In the genomic region with DNA sequence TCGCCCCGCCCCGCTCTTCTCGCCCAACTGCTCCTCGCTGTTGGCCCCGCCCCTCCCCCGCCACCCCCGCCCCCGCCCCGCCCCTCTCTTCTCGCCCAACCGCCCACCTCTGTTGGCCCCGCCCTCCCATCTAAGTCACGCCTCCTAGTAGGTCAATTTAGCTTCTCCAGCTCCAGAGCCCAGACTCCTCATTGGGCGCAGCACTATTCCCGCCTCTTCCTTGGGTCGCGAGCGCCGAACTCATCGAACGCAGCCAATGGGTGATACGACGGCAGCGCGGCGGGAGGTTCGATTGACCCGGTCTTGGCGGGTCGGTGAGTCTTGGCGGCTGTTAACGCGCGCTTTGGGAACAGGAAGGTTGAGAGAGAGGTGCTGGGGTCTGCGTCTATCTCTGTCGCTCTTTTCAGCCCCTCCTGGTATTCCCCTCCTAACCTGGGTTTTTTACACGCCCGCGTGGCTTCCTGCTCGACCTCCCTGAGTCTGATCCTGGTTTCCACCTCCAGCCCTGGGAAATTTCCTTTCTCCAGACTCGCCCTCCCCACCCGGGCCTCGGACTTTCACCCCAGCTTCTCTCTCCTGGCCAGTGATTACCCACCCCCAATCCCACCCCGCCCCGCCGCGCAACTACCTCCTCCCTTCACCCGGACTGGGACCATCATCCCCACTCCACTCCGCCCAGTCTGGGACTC, we compare ENCODE assay signal across 8 cellular contexts. TPM values are rescaled to one million over a fixed set of nuclear protein-coding genes. Genes with fewer than 3 reads are reported as not detected.
A peak's percentile ranks its signal among the peaks of the same experiment; 100 is the strongest.
DNase-seq lines count a peak whose midpoint lies in the region; ATAC-seq and TF ChIP-seq lines count a peak whose summit lies in the region.

TSS of gene RAD54L (plus strand) at position 331 of the 689 bp plus-strand sequence. CDS start 643 bp downstream, outside the sequence.

- TF ChIP-seq CTCF in left lung (IDR thresholded peaks at IDR 0.05): no peak

- CTCF ChIA-PET in activated CD4-positive, alpha-beta T cell treated with anti-CD3 and anti-CD28 coated beads, Interleukin-2, amount 10 ng/mL, durations not matched to agents 7 days and 5 days (lab: Charles Lee): interaction anchor here (1.3 to 2.7 kb wide), 3 partner anchors 12 to 101 kb away, joined by 5 to 11 read pairs (median 7); partner anchors contain the start of genes LRRC41 and UQCRH

- ATAC-seq in GM19372 (IDR thresholded peaks at IDR 0.05; ENCODE audit: low read depth, unreplicated experiment) (peak; percentile 92), HG03521 (IDR thresholded peaks at IDR 0.05; ENCODE audit: unreplicated experiment) (peak; percentile 90), left lung (peak; percentile 95)

- H3K27me3 Mint-ChIP-seq in activated CD4-positive, alpha-beta T cell treated with anti-CD3 and anti-CD28 coated beads, Interleukin-2, amount 10 ng/mL, durations not matched to agents 7 days and 5 days: no peaks in the 10 kb centered on the region
- no peaks in the 10 kb centered on the region for H3K27me3 Mint-ChIP-seq in dendritic cell treated with granulocyte-macrophage colony-stimulating factor and Interleukin-4, amounts not matched to agents 40 ng/mL and 50 ng/mL, for 4 days

- H3K27ac ChIP-seq in left lung: peak within 1 kb of the TSS; percentile 42 to 65

- peak within 1 kb of the TSS; percentile 98 for H3K27ac Mint-ChIP-seq in activated CD4-positive, alpha-beta T cell treated with anti-CD3 and anti-CD28 coated beads, Interleukin-2, amount 10 ng/mL, durations not matched to agents 7 days and 5 days
- peak within 1 kb of the TSS; percentile 86 for H3K27ac Mint-ChIP-seq in dendritic cell treated with granulocyte-macrophage colony-stimulating factor and Interleukin-4, amounts not matched to agents 40 ng/mL and 50 ng/mL, for 4 days

- no peaks in the 10 kb centered on the region for H3K36me3 ChIP-seq in left lung

- POLR2A ChIA-PET in activated CD4-positive, alpha-beta T cell treated with anti-CD3 and anti-CD28 coated beads, Interleukin-2, amount 10 ng/mL, durations not matched to agents 7 days and 5 days (lab: Charles Lee): interaction anchor here (0.6 to 1.3 kb wide), 3 partner anchors 37 to 100 kb away, joined by 3 to 5 read pairs (median 5); partner anchors contain the start of gene NSUN4

- H3K27me3 ChIP-seq in left lung: no peaks in the 10 kb centered on the region

- intact Hi-C loops in dendritic cell treated with granulocyte-macrophage colony-stimulating factor and Interleukin-4, amounts not matched to agents 40 ng/mL and 50 ng/mL, for 4 days (cut with micrococcal nuclease): loop anchor here (2.0 kb wide), 2 partner anchors 55 to 93 kb away; partner anchors contain the start of genes LRRC41, NSUN4 and UQCRH
- intact Hi-C loops in left lung (cut with DNase I): no loop called here

- DNase-seq in C1 segment of cervical spinal cord (lab: John Stamatoyannopoulos, UW): peak; percentile 36 to 97 (median 92)
- peak; percentile 99 for DNase-seq in NCI-H748 (lab: John Stamatoyannopoulos, UW; ENCODE audit: unreplicated experiment)
- DNase-seq in activated CD4-positive, alpha-beta T cell treated with anti-CD3 and anti-CD28 coated beads, Interleukin-2, amount 10 ng/mL, durations not matched to agents 7 days and 5 days: peak; percentile 98
- DNase-seq in left lung: peak; percentile 96 to 98
- peak; percentile 96 for DNase-seq in stimulated activated CD4-positive, alpha-beta T cell treated with anti-CD3 and anti-CD28 coated beads, Interleukin-2, amount 100 ng/mL, for 4 hours (ENCODE audit: low read depth)

- peaks cover 0 to 17% of the 10 kb centered on the region in 2 donors for H3K4me1 ChIP-seq in left lung

- H3K36me3 Mint-ChIP-seq in activated CD4-positive, alpha-beta T cell treated with anti-CD3 and anti-CD28 coated beads, Interleukin-2, amount 10 ng/mL, durations not matched to agents 7 days and 5 days (ENCODE audit: low read depth): peaks cover 35% of the 10 kb centered on the region
- H3K36me3 Mint-ChIP-seq in dendritic cell treated with granulocyte-macrophage colony-stimulating factor and Interleukin-4, amounts not matched to agents 40 ng/mL and 50 ng/mL, for 4 days (ENCODE audit: low read depth): peaks cover 6% of the 10 kb centered on the region

- H3K4me1 Mint-ChIP-seq in activated CD4-positive, alpha-beta T cell treated with anti-CD3 and anti-CD28 coated beads, Interleukin-2, amount 10 ng/mL, durations not matched to agents 7 days and 5 days: peaks cover 54% of the 10 kb centered on the region
- H3K4me1 Mint-ChIP-seq in dendritic cell treated with granulocyte-macrophage colony-stimulating factor and Interleukin-4, amounts not matched to agents 40 ng/mL and 50 ng/mL, for 4 days (ENCODE audit: low read depth): peaks cover 20% of the 10 kb centered on the region

- no peaks in the 10 kb centered on the region for H3K9me3 Mint-ChIP-seq in activated CD4-positive, alpha-beta T cell treated with anti-CD3 and anti-CD28 coated beads, Interleukin-2, amount 10 ng/mL, durations not matched to agents 7 days and 5 days
- H3K9me3 Mint-ChIP-seq in dendritic cell treated with granulocyte-macrophage colony-stimulating factor and Interleukin-4, amounts not matched to agents 40 ng/mL and 50 ng/mL, for 4 days: no peaks in the 10 kb centered on the region

- H3K9me3 ChIP-seq in left lung: no peaks in the 10 kb centered on the region

- H3K4me3 Mint-ChIP-seq in activated CD4-positive, alpha-beta T cell treated with anti-CD3 and anti-CD28 coated beads, Interleukin-2, amount 10 ng/mL, durations not matched to agents 7 days and 5 days: peak within 1 kb of the TSS; percentile 99
- peak within 1 kb of the TSS; percentile 95 for H3K4me3 Mint-ChIP-seq in dendritic cell treated with granulocyte-macrophage colony-stimulating factor and Interleukin-4, amounts not matched to agents 40 ng/mL and 50 ng/mL, for 4 days

- H3K4me3 ChIP-seq in left lung: peak within 1 kb of the TSS; percentile 61 to 62

RNA-seq across cellular contexts. Expression of gene RAD54L, which starts in this region (rescaled TPM):
- 10 to 100 TPM; 46.7 to 54.0 TPM for total RNA-seq in activated CD4-positive, alpha-beta T cell treated with anti-CD3 and anti-CD28 coated beads, Interleukin-2, amount 10 ng/mL, durations not matched to agents 7 days and 5 days
- 1 to 10 TPM; 4.8 to 7.3 TPM for total RNA-seq in left lung

Comparison
In these comparisons a context has a peak if more than half of its experiments do, and no peak if none do; other contexts are left out.
1. Peak in every context shown above with its lines: DNase-seq, ATAC-seq, H3K4me3 ChIP-seq and H3K27ac ChIP-seq.
2. RNA of gene RAD54L (total RNA-seq): 46.7 to 54.0 TPM in activated CD4-positive, alpha-beta T cell treated with anti-CD3 and anti-CD28 coated beads, Interleukin-2, amount 10 ng/mL, durations not matched to agents 7 days and 5 days; 4.8 to 7.3 TPM in left lung; every median in the first group is over 4 times any median in the second.